ENCODE assay signal across 8 cellular contexts in the genomic region with DNA sequence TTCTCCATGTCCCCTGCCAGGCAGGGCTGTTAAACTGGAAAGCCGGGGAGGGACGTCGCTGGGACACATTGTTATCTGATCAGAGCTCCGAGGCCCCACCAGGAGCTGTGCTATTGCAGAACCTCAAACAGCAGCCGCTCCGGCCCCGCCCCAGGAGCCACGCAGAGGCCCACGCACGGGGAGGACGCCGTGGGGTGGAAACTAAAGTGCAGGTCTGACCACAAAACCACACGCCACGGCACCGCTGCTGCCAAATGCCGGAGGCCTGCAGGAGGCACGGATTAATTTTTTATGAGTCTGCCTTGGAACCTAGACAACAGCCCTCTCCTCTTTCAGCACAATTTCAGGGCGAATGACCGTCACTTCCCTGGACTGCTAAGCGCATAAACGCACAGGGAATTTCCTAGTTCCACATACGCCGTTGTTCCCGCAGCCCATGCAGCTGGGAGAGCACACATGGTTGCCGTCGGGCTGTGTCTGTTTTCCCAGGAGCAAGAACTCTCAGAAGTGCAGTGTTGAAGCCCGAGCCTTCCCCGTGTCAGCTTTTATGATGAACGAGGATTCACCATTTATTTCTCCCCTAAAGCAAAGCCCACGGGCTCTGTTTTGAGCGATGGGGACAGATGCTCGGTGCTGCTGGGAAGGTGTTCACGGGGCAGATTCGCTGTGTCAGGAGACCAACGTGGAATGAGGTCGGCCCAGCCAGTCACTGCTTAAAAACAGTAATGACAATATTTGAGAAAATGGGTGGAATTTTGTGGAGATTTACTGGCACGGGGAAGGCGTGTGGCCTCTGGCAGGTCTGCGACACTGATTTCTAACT. TPM values are rescaled to one million over a fixed set of nuclear protein-coding genes. Genes with fewer than 3 reads are reported as not detected.
DNase-seq lines count a peak whose midpoint lies in the region; ATAC-seq lines count a peak whose summit lies in the region.
"Had no signal": no experiment of that assay in that cellular context is flagged by ENCODE, and none has a peak within 500 bp of the region (broad histone marks: within the 10 kb centered on the region; RNA-seq: fewer than 3 reads in every experiment).

No MANE protein-coding gene starts in this region.

- H3K27me3 Mint-ChIP-seq in IgD-negative memory B cell = no peaks in the 10 kb centered on the region
- H3K27me3 Mint-ChIP-seq in stimulated activated memory B cell treated with anti-CD40 and anti-IgM and Interleukin-4, amounts not matched to agents 10 μg/mL and 1 μg/mL and 100 μg/mL, for 72 hours = no peaks in the 10 kb centered on the region

- DNase-seq in activated CD8-positive, alpha-beta memory T cell treated with anti-CD3 and anti-CD28 coated beads, Interleukin-2, amount 50 U/mL, for 4 hours = peak; percentile 54
- DNase-seq in iris pigment epithelial cell (ENCODE audit: low read depth) (peak; percentile 54), dedifferentiated amniotic fluid mesenchymal stem cell (ENCODE audit: extremely low spot score) (no peak), NCI-H774 (lab: John Stamatoyannopoulos, UW) (no peak), NCI-H510A treated with DMSO at 0.1 percent for 48 hours (lab: John Stamatoyannopoulos, UW) (no peak)
- DNase-seq: GM23248 had no signal

- H3K9me3 Mint-ChIP-seq in IgD-negative memory B cell = no peaks in the 10 kb centered on the region
- no peaks in the 10 kb centered on the region for H3K9me3 Mint-ChIP-seq in stimulated activated memory B cell treated with anti-CD40 and anti-IgM and Interleukin-4, amounts not matched to agents 10 μg/mL and 1 μg/mL and 100 μg/mL, for 72 hours

- H3K36me3 Mint-ChIP-seq in IgD-negative memory B cell = peaks cover 2% of the 10 kb centered on the region
- peaks cover 55% of the 10 kb centered on the region for H3K36me3 Mint-ChIP-seq in stimulated activated memory B cell treated with anti-CD40 and anti-IgM and Interleukin-4, amounts not matched to agents 10 μg/mL and 1 μg/mL and 100 μg/mL, for 72 hours

- peaks cover 33 to 54% (median 34%) of the 10 kb centered on the region in 3 donors for H3K4me1 Mint-ChIP-seq in IgD-negative memory B cell
- H3K4me1 Mint-ChIP-seq in stimulated activated memory B cell treated with anti-CD40 and anti-IgM and Interleukin-4, amounts not matched to agents 10 μg/mL and 1 μg/mL and 100 μg/mL, for 72 hours = peaks cover 92% of the 10 kb centered on the region

- peak overlapping the region in 2 of 4 donors; percentile 33 to 85 for H3K4me3 Mint-ChIP-seq in IgD-negative memory B cell
- H3K4me3 Mint-ChIP-seq in stimulated activated memory B cell treated with anti-CD40 and anti-IgM and Interleukin-4, amounts not matched to agents 10 μg/mL and 1 μg/mL and 100 μg/mL, for 72 hours = no peak overlapping the region

- no peak for ATAC-seq in stimulated activated memory B cell treated with anti-CD40 and anti-IgM and Interleukin-4, amounts not matched to agents 10 μg/mL and 1 μg/mL and 100 μg/mL, for 72 hours

- peak overlapping the region in 2 of 3 donors; percentile 73 to 78 for H3K27ac Mint-ChIP-seq in IgD-negative memory B cell
- H3K27ac Mint-ChIP-seq in stimulated activated memory B cell treated with anti-CD40 and anti-IgM and Interleukin-4, amounts not matched to agents 10 μg/mL and 1 μg/mL and 100 μg/mL, for 72 hours = peak overlapping the region; percentile 54

RNA-seq across cellular contexts. Expression of a gene that starts 43.7 kb away (rescaled TPM):
- polyA plus RNA-seq in IgD-negative memory B cell = 63.2 TPM

Comparison
In these comparisons a context has a peak if more than half of its experiments do, and no peak if none do; other contexts are left out.
1. DNase-seq: peak in activated CD8-positive, alpha-beta memory T cell treated with anti-CD3 and anti-CD28 coated beads, Interleukin-2, amount 50 U/mL, for 4 hours (single experiment) and iris pigment epithelial cell (single experiment); none in dedifferentiated amniotic fluid mesenchymal stem cell (single experiment), NCI-H774 (single experiment) and NCI-H510A treated with DMSO at 0.1 percent for 48 hours (single experiment).